Comparison of ENCODE assay signal across 24 cellular contexts in genomic region chr20:44403194-44404112, GRCh38. TPM values are rescaled to one million over a fixed set of nuclear protein-coding genes. Genes with fewer than 3 reads are reported as not detected.
"Had no signal": no experiment of that assay in that cellular context is flagged by ENCODE, and none has a peak within 500 bp of the region (broad histone marks: within the 10 kb centered on the region; RNA-seq: fewer than 3 reads in every experiment).

No MANE protein-coding gene starts in this region.

- H3K36me3 ChIP-seq: ascending aorta, esophagus muscularis mucosa, gastroesophageal sphincter, heart left ventricle, lower lobe of right lung, prostate gland, stomach, upper lobe of left lung had no signal

- DNase-seq: activated CD4-positive, alpha-beta T cell treated with anti-CD3 and anti-CD28 coated beads, Interleukin-2, amount 10 ng/mL, durations not matched to agents 7 days and 5 days; activated CD8-positive, alpha-beta memory T cell treated with anti-CD3 and anti-CD28 coated beads, Interleukin-2, amount 50 U/mL, for 4 hours; activated CD8-positive, alpha-beta T cell treated with anti-CD3 and anti-CD28 coated beads, Interleukin-2, amount 10 ng/mL, durations not matched to agents 7 days and 5 days; activated effector memory CD4-positive, alpha-beta T cell treated with anti-CD3 and anti-CD28 coated beads, Interleukin-2, amount 50 U/mL, for 16 hours; activated T-cell treated with anti-CD3 and anti-CD28 coated beads, Interleukin-2, amount 50 U/mL, for 72 hours; effector CD4-positive, alpha-beta T cell; immature natural killer cell; lower lobe of right lung; midbrain; right cardiac atrium; stimulated activated CD4-positive, alpha-beta T cell treated with anti-CD3 and anti-CD28 coated beads, Interleukin-4, amount 100 ng/mL, for 24 hours; stomach; upper lobe of left lung had no signal

- ATAC-seq: activated CD4-positive, CD25-positive, alpha-beta regulatory T cell treated with anti-CD3 and anti-CD28 coated beads, Interleukin-2, amount 50 U/mL, for 24 hours; activated CD8-positive, alpha-beta T cell treated with anti-CD3 and anti-CD28 coated beads, Interleukin-2, amount 10 ng/mL, durations not matched to agents 7 days and 5 days; activated T-cell treated with anti-CD3 and anti-CD28 coated beads, Interleukin-2, amount 50 U/mL, for 72 hours; gastroesophageal sphincter; heart left ventricle; lower lobe of right lung; right cardiac atrium; stimulated activated effector memory CD8-positive, alpha-beta T cell treated with anti-CD3 and anti-CD28 coated beads, Interleukin-12 subunit alpha, Interleukin-12 subunit beta, amount 100 ng/mL, for 72 hours had no signal

- H3K27ac ChIP-seq: ascending aorta, coronary artery, esophagus muscularis mucosa, gastroesophageal sphincter, heart left ventricle, lower lobe of right lung, prostate gland, stomach, upper lobe of left lung had no signal

- H3K27me3 ChIP-seq: ascending aorta, upper lobe of left lung had no signal

- H3K9me3 ChIP-seq: ascending aorta, esophagus muscularis mucosa, gastroesophageal sphincter, heart left ventricle, lower lobe of right lung, prostate gland, stomach, upper lobe of left lung had no signal

- H3K4me1 ChIP-seq: ascending aorta, esophagus muscularis mucosa, gastroesophageal sphincter, heart left ventricle, lower lobe of right lung, prostate gland, upper lobe of left lung had no signal

- H3K4me3 ChIP-seq: ascending aorta, coronary artery, esophagus muscularis mucosa, gastroesophageal sphincter, heart left ventricle, lower lobe of right lung, prostate gland, stomach, upper lobe of left lung had no signal

RNA-seq across cellular contexts. Expression of gene HNF4A, which starts 48.0 kb away (rescaled TPM):
- total RNA-seq: activated CD4-positive, alpha-beta T cell treated with anti-CD3 and anti-CD28 coated beads, Interleukin-2, amount 10 ng/mL, durations not matched to agents 7 days and 5 days; activated CD8-positive, alpha-beta T cell treated with anti-CD3 and anti-CD28 coated beads, Interleukin-2, amount 10 ng/mL, durations not matched to agents 7 days and 5 days; activated T-cell treated with anti-CD3 and anti-CD28 coated beads, Interleukin-2, amount 50 U/mL, for 72 hours; ascending aorta; gastroesophageal sphincter; heart left ventricle; neural crest cell; osteocyte; prostate gland; temporal lobe had no signal
- polyA plus RNA-seq: immature natural killer cell had no signal
